Comparison of ENCODE assay signal across 1 cellular context in genomic region chr13:61084983-61085382, GRCh38.
TF ChIP-seq lines count a peak whose summit lies in the region.

No MANE protein-coding gene starts in this region.

TF ChIP-seq in IMR-90, 13 proteins besides CTCF, POLR2A, EP300 and RAD21:
- TF ChIP-seq CEBPB (IDR thresholded peaks at IDR 0.05; ENCODE audit: low read depth, low read length) (no peak), CHD1 (IDR thresholded peaks at IDR 0.05; ENCODE audit: low read depth, low read length) (no peak), ELK1 (IDR thresholded peaks at IDR 0.05; ENCODE audit: borderline replicate concordance, low read depth, low read length) (no peak), NFE2L2 (IDR thresholded peaks at IDR 0.05; ENCODE audit: low read depth, low read length) (no peak), MXI1 (IDR thresholded peaks at IDR 0.05; ENCODE audit: borderline replicate concordance, low read depth, low read length) (no peak), SMC3 (IDR thresholded peaks at IDR 0.05; ENCODE audit: low read depth, low read length) (no peak), RFX5 (IDR thresholded peaks at IDR 0.05; ENCODE audit: low read depth, low read length) (no peak), MAFK (IDR thresholded peaks at IDR 0.05; ENCODE audit: low read depth, low read length) (no peak), USF2 (IDR thresholded peaks at IDR 0.05; ENCODE audit: low read depth, low read length) (no peak), MAZ (IDR thresholded peaks at IDR 0.05; ENCODE audit: borderline replicate concordance, low read depth, low read length) (no peak), RCOR1 (IDR thresholded peaks at IDR 0.05; ENCODE audit: insufficient replicate concordance, low read length) (no peak)
